Comparison of ENCODE assay signal across 8 cellular contexts in the genomic region with DNA sequence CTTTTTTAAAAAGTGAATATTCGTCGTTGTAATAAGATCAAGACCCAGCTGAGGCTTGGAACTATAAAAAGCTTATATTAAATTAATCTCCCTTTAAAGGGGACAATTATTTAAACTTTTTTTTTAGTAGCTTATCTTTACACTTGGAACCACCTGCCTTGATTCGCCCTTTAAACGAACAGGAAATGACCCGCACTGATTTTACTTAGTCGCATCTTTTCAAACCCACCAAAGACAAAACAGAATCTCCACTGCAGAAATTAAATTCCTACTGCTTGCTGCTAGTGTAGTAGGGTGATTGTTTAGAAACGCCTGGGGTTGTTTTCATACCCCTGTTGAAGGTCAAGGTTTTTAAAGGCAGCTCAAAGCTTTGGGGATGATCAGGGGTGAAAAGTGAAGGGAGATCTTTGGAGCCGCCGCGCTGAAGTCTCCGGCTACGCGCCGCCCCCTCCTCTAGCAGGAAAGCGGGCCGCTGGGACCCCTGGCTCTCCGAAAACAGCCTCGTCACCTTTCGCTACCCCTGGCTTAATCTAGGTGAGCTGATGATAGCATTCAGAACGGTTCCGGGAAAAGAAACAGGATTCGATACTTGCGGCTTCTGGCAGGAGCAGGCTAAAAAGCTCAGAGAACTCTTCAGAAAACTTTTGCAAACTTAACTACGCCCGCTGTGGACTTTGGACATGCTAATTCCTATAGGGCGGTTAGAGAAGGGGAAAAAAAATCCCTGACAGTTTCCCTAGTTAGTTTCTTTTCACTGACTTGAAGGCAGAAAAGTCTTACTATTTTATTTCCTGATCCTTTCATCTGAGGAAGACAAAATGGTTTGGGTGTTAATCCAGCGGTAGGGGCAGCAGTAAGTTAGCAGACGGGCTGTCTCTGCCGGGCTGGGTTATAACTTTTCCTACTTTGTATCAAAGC.
DNase-seq lines count a peak whose midpoint lies in the region; ATAC-seq and TF ChIP-seq lines count a peak whose summit lies in the region.

No MANE protein-coding gene starts in this region.

- no peak for TF ChIP-seq POLR2A in spleen (IDR thresholded peaks at IDR 0.05)

- TF ChIP-seq CTCF in spleen (IDR thresholded peaks at IDR 0.05 in 8 of 11, conservative IDR thresholded peaks at IDR 0.05 in 3 of 11), result no peak

- POLR2A ChIA-PET in activated CD8-positive, alpha-beta T cell treated with anti-CD3 and anti-CD28 coated beads, Interleukin-2, amount 10 ng/mL, durations not matched to agents 7 days and 5 days (lab: Charles Lee), result no interaction called here

- CTCF ChIA-PET in activated CD8-positive, alpha-beta T cell treated with anti-CD3 and anti-CD28 coated beads, Interleukin-2, amount 10 ng/mL, durations not matched to agents 7 days and 5 days (lab: Charles Lee), result interaction anchor here (0.6 to 8.9 kb wide), 13 partner anchors 46 to 515 kb away, joined by 3 to 106 read pairs (median 4); a partner anchor contains a TSS

- H3K9ac ChIP-seq in iPS-15b (ENCODE audit: low read depth, low read length), result no peak overlapping the region

- H3K9me3 Mint-ChIP-seq in activated CD8-positive, alpha-beta T cell treated with anti-CD3 and anti-CD28 coated beads, Interleukin-2, amount 10 ng/mL, durations not matched to agents 7 days and 5 days (ENCODE audit: insufficient read depth), result no peaks in the 10 kb centered on the region

- peaks cover 40% of the 10 kb centered on the region for H3K4me1 Mint-ChIP-seq in activated CD8-positive, alpha-beta T cell treated with anti-CD3 and anti-CD28 coated beads, Interleukin-2, amount 10 ng/mL, durations not matched to agents 7 days and 5 days (ENCODE audit: low read depth)

- H3K36me3 Mint-ChIP-seq in activated CD8-positive, alpha-beta T cell treated with anti-CD3 and anti-CD28 coated beads, Interleukin-2, amount 10 ng/mL, durations not matched to agents 7 days and 5 days (ENCODE audit: low read depth), result no peaks in the 10 kb centered on the region

- no peak for ATAC-seq in activated CD8-positive, alpha-beta T cell treated with anti-CD3 and anti-CD28 coated beads, Interleukin-2, amount 10 ng/mL, durations not matched to agents 7 days and 5 days
- ATAC-seq in HG03097 (IDR thresholded peaks at IDR 0.05; ENCODE audit: low FRiP score, unreplicated experiment) (no peak), HG03354 (IDR thresholded peaks at IDR 0.05; ENCODE audit: poor library complexity, severe bottlenecking, unreplicated experiment) (no peak)

- H3K27ac ChIP-seq in spleen, result peak overlapping the region; percentile 14 to 98 (median 95)

- H3K27me3 ChIP-seq in iPS-15b (ENCODE audit: control insufficient read depth, insufficient read depth, low read length), result peaks cover 77% of the 10 kb centered on the region
- peaks cover 0 to 44% (median 12%) of the 10 kb centered on the region in 7 donors for H3K27me3 ChIP-seq in spleen (replicated peaks in 1 of 7)

- peaks cover 2% of the 10 kb centered on the region for H3K27me3 Mint-ChIP-seq in activated CD8-positive, alpha-beta T cell treated with anti-CD3 and anti-CD28 coated beads, Interleukin-2, amount 10 ng/mL, durations not matched to agents 7 days and 5 days (ENCODE audit: low read depth)

- peak; percentile 10 to 23 for DNase-seq in stimulated activated CD4-positive, alpha-beta T cell treated with anti-CD3 and anti-CD28 coated beads, Interleukin-2, amount 100 ng/mL, for 24 hours
- no peak for DNase-seq in stimulated activated CD4-positive, alpha-beta T cell treated with anti-CD3 and anti-CD28 coated beads, Interleukin-4, amount 100 ng/mL, for 4 hours
- peak; percentile 29 for DNase-seq in activated CD8-positive, alpha-beta T cell treated with anti-CD3 and anti-CD28 coated beads, Interleukin-2, amount 10 ng/mL, durations not matched to agents 7 days and 5 days
- DNase-seq in spleen (no peak), NCI-H128 (lab: John Stamatoyannopoulos, UW; ENCODE audit: unreplicated experiment) (no peak)

- WGBS in spleen, 5 donors, result 19 to 34% (median 25%) methylated on average over 26 to 29 of the region's 29 CpGs

- H3K36me3 ChIP-seq in iPS-15b (ENCODE audit: control insufficient read depth, insufficient read depth, low read length) (no peaks in the 10 kb centered on the region), spleen (peaks cover 0 to under 1% (median 0%) of the 10 kb centered on the region in 6 donors)

- H3K9me3 ChIP-seq in iPS-15b (ENCODE audit: control insufficient read depth, insufficient read depth, low read length), result no peaks in the 10 kb centered on the region
- no peaks in the 10 kb centered on the region for H3K9me3 ChIP-seq in spleen

- no peak overlapping the region for H3K27ac Mint-ChIP-seq in activated CD8-positive, alpha-beta T cell treated with anti-CD3 and anti-CD28 coated beads, Interleukin-2, amount 10 ng/mL, durations not matched to agents 7 days and 5 days

- intact Hi-C loops in spleen (cut with DNase I; ENCODE audit: low total_unique reads), result loop anchor here (5.0 kb wide), 1 partner anchor 166 kb away; no protein-coding TSS in a partner anchor

- peak overlapping the region; percentile 37 for H3K4me3 ChIP-seq in iPS-15b (ENCODE audit: low read depth, low read length)
- peak overlapping the region; percentile 22 to 96 (median 88) for H3K4me3 ChIP-seq in spleen

- H3K4me1 ChIP-seq in iPS-15b (ENCODE audit: control insufficient read depth, insufficient read depth, low read length) (peaks cover 15% of the 10 kb centered on the region), spleen (peaks cover 28 to 94% (median 70%) of the 10 kb centered on the region in 6 donors)

- H3K4me3 Mint-ChIP-seq in activated CD8-positive, alpha-beta T cell treated with anti-CD3 and anti-CD28 coated beads, Interleukin-2, amount 10 ng/mL, durations not matched to agents 7 days and 5 days, result peak overlapping the region; percentile 86

Comparison
In these comparisons a context has a peak if more than half of its experiments do, and no peak if none do; other contexts are left out.
1. DNase-seq: peak in stimulated activated CD4-positive, alpha-beta T cell treated with anti-CD3 and anti-CD28 coated beads, Interleukin-2, amount 100 ng/mL, for 24 hours (2 of 2) and activated CD8-positive, alpha-beta T cell treated with anti-CD3 and anti-CD28 coated beads, Interleukin-2, amount 10 ng/mL, durations not matched to agents 7 days and 5 days (single experiment); none in stimulated activated CD4-positive, alpha-beta T cell treated with anti-CD3 and anti-CD28 coated beads, Interleukin-4, amount 100 ng/mL, for 4 hours (0 of 2), spleen (single experiment) and NCI-H128 (single experiment).